1 cellular context compared by ENCODE assay signal in the genomic region with DNA sequence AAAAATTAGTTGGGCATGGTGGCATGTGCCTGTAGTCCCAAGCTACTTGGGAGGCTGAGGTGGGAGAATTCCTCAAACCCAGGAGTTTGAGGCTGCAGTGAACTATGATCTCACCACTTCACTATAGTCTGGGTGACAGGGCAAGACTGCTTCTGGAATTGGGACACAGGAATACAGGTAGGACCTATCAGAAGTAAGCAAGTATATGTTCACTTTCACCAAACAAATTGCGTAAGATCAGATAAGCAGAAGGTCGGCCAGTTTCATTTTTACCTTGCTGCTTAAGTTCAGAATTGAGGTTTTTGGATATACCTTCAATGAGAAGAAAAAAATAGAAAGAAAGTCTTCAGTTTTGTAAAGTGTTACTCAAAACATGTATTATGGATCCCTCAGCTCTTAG.
TF ChIP-seq lines count a peak whose summit lies in the region.

No MANE protein-coding gene starts in this region.

TF ChIP-seq in HepG2, 621 proteins besides CTCF, POLR2A, EP300 and RAD21 (continued from another document):
- TF ChIP-seq, protein P1, sequence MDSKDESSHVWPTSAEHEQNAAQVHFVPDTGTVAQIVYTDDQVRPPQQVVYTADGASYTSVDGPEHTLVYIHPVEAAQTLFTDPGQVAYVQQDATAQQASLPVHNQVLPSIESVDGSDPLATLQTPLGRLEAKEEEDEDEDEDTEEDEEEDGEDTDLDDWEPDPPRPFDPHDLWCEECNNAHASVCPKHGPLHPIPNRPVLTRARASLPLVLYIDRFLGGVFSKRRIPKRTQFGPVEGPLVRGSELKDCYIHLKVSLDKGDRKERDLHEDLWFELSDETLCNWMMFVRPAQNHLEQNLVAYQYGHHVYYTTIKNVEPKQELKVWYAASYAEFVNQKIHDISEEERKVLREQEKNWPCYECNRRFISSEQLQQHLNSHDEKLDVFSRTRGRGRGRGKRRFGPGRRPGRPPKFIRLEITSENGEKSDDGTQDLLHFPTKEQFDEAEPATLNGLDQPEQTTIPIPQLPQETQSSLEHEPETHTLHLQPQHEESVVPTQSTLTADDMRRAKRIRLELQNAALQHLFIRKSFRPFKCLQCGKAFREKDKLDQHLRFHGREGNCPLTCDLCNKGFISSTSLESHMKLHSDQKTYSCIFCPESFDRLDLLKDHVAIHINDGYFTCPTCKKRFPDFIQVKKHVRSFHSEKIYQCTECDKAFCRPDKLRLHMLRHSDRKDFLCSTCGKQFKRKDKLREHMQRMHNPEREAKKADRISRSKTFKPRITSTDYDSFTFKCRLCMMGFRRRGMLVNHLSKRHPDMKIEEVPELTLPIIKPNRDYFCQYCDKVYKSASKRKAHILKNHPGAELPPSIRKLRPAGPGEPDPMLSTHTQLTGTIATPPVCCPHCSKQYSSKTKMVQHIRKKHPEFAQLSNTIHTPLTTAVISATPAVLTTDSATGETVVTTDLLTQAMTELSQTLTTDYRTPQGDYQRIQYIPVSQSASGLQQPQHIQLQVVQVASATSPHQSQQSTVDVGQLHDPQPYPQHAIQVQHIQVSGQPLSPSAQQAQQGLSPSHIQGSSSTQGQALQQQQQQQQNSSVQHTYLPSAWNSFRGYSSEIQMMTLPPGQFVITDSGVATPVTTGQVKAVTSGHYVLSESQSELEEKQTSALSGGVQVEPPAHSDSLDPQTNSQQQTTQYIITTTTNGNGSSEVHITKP (CRISPR knock-in tag; IDR thresholded peaks at IDR 0.05; ENCODE audit: low read depth): no peak
